Comparison of ENCODE assay signal across 1 cellular context in genomic region chrX:133350751-133351150, GRCh38.
TF ChIP-seq lines count a peak whose summit lies in the region.

No MANE protein-coding gene starts in this region.

TF ChIP-seq in GM23338, 12 proteins besides CTCF, POLR2A, EP300 and RAD21 (continued from another document):
- TF ChIP-seq ZNF462 (CRISPR knock-in tag; IDR thresholded peaks at IDR 0.05) (no peak), ETS1 (IDR thresholded peaks at IDR 0.05) (no peak), REST (IDR thresholded peaks at IDR 0.05; ENCODE audit: unreplicated experiment) (no peak), JUNB (IDR thresholded peaks at IDR 0.05; ENCODE audit: unreplicated experiment) (no peak), EZH2 (IDR thresholded peaks at IDR 0.05; ENCODE audit: low read depth, unreplicated experiment) (no peak), NANOG (IDR thresholded peaks at IDR 0.05; ENCODE audit: borderline replicate concordance) (no peak), ZNF331 (CRISPR knock-in tag; IDR thresholded peaks at IDR 0.05; ENCODE audit: low read depth) (no peak)
